In the genomic region with DNA sequence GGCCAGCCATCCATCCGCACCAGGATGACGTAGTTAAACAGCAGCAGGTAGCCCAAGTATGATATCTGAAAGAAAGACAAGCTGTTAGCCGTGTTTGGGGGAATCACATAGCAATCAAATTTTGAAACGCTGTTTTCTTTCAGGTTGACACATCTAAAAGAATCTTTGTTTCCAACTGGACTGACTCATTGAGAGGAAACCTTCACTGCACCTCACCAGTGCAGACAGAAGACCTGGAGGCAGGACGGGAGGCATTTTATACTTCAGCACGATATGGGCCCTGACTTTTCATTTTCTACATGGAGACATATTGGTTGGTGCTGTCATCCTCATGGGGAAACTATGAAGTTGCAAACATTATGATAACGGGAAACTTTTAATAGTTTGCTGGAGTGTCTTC, we compare ENCODE assay signal across 23 cellular contexts. TPM values are rescaled to one million over a fixed set of nuclear protein-coding genes. Genes with fewer than 3 reads are reported as not detected.
DNase-seq lines count a peak whose midpoint lies in the region; ATAC-seq, FAIRE-seq and TF ChIP-seq lines count a peak whose summit lies in the region.
"Had no signal": no experiment of that assay in that cellular context is flagged by ENCODE, and none has a peak within 500 bp of the region (broad histone marks: within the 10 kb centered on the region; RNA-seq: fewer than 3 reads in every experiment).

No MANE protein-coding gene starts in this region.

- H3K23ac ChIP-seq in trophoblast cell (ENCODE audit: low read length) = no peak overlapping the region

- H3K4me2 ChIP-seq in trophoblast cell (ENCODE audit: low read length) = no peak overlapping the region
- H3K4me2 ChIP-seq: BLaER1, GM23338 had no signal

- no peaks in the 10 kb centered on the region for H3K36me3 ChIP-seq in bronchial epithelial cell (ENCODE audit: control insufficient read depth, insufficient read depth, low read length)
- no peaks in the 10 kb centered on the region for H3K36me3 ChIP-seq in trophoblast cell (ENCODE audit: control insufficient read depth in 1 of 2, insufficient read depth in 2 of 2, low read length in 2 of 2)
- H3K36me3 ChIP-seq: BLaER1 had no signal

- no peak overlapping the region for H4K8ac ChIP-seq in trophoblast cell (ENCODE audit: low read depth, low read length)

- no peak overlapping the region for H2BK120ac ChIP-seq in trophoblast cell (ENCODE audit: insufficient read depth, low read length, poor library complexity)

- H3K18ac ChIP-seq in trophoblast cell (ENCODE audit: low read length) = no peak overlapping the region

- no peak overlapping the region for H3K27ac ChIP-seq in trophoblast cell (ENCODE audit: low read depth, low read length)
- H3K27ac ChIP-seq: 22Rv1, BLaER1, C4-2B had no signal

- FAIRE-seq in bronchial epithelial cell (lab: Jason Lieb, UNC) = peak; percentile 43
- FAIRE-seq: A204.1, GM12891, GM18507 had no signal

- no peak overlapping the region for H2AK5ac ChIP-seq in trophoblast cell (ENCODE audit: low read length)

- H2AFZ ChIP-seq in trophoblast cell (ENCODE audit: insufficient read depth, low read length, poor library complexity) = no peak overlapping the region

- no peak overlapping the region for H3K4ac ChIP-seq in trophoblast cell (ENCODE audit: low read depth, low read length)

- no peak for ATAC-seq in HG02981 (IDR thresholded peaks at IDR 0.05; ENCODE audit: unreplicated experiment)
- ATAC-seq: CD8-positive, alpha-beta T cell; HCT116 had no signal

- no peak overlapping the region for H2BK12ac ChIP-seq in trophoblast cell (ENCODE audit: low read length)

- peaks cover 11 to 12% of the 10 kb centered on the region in 2 experiments for H3K4me1 ChIP-seq in trophoblast cell (ENCODE audit: control insufficient read depth in 1 of 2, insufficient read depth in 2 of 2, low read length in 2 of 2)

- H3K4me3 ChIP-seq in bronchial epithelial cell (ENCODE audit: low read depth, low read length) (no peak overlapping the region), fibroblast of the aortic adventitia (ENCODE audit: low read depth, low read length) (no peak overlapping the region), trophoblast cell (ENCODE audit: low read depth, low read length) (no peak overlapping the region)
- H3K4me3 ChIP-seq: BLaER1, GM23338 had no signal

- H3K27me3 ChIP-seq in bronchial epithelial cell (ENCODE audit: control insufficient read depth, insufficient read depth, low read length) = no peaks in the 10 kb centered on the region
- no peaks in the 10 kb centered on the region for H3K27me3 ChIP-seq in trophoblast cell (ENCODE audit: insufficient read depth, low read length)
- H3K27me3 ChIP-seq: BLaER1 had no signal

- no peaks in the 10 kb centered on the region for H3K79me2 ChIP-seq in trophoblast cell (ENCODE audit: control insufficient read depth, insufficient read depth, low read length, poor library complexity)

- H3K9ac ChIP-seq in trophoblast cell (ENCODE audit: low read length) = no peak overlapping the region
- H3K9ac ChIP-seq: BLaER1 had no signal

- TF ChIP-seq CTCF in bronchial epithelial cell (IDR thresholded peaks at IDR 0.05; ENCODE audit: insufficient read depth, low read length, severe bottlenecking) (no peak), fibroblast of the aortic adventitia (IDR thresholded peaks at IDR 0.05; ENCODE audit: insufficient read depth, low read length) (no peak)

- H3K9me3 ChIP-seq in trophoblast cell (ENCODE audit: insufficient read depth, low read depth, low read length) = no peaks in the 10 kb centered on the region
- H3K9me3 ChIP-seq: BLaER1, Caco-2 had no signal

- H3K79me1 ChIP-seq in trophoblast cell (ENCODE audit: low read length) = peaks cover 8% of the 10 kb centered on the region

- H4K12ac ChIP-seq in trophoblast cell (ENCODE audit: low read depth, low read length) = no peak overlapping the region

- no peak overlapping the region for H4K91ac ChIP-seq in trophoblast cell (ENCODE audit: low read depth, low read length)

- no peak overlapping the region for H3K14ac ChIP-seq in trophoblast cell (ENCODE audit: low read length)

- no CpG with 5 or more reads among the region's 7 CpGs for WGBS in trophoblast cell (ENCODE audit: extremely low coverage, insufficient coverage, insufficient read length)

- no peak for TF ChIP-seq POLR2A in erythroblast (IDR thresholded peaks at IDR 0.05; ENCODE audit: low read length)

- DNase-seq in EH (ENCODE audit: low read depth) (peak; percentile 33), bronchial epithelial cell (ENCODE audit: low read depth) (no peak), fibroblast of the aortic adventitia (ENCODE audit: low read depth) (peak; percentile 21), trophoblast cell (peak; percentile 53 to 68), GDM1 (lab: John Stamatoyannopoulos, UW) (no peak), erythroblast (lab: John Stamatoyannopoulos, UW) (no peak)
- DNase-seq: Caco-2; CD4-positive, CD25-positive, alpha-beta regulatory T cell; CD8-positive, alpha-beta T cell; DMS153; DND-41; EL; GF-D8; H9 had no signal

- no peak overlapping the region for H2BK5ac ChIP-seq in trophoblast cell (ENCODE audit: low read depth, low read length, poor library complexity)

RNA-seq across cellular contexts. Expression of a gene that starts 44.2 kb away (rescaled TPM):
- 6.6 and 8.7 TPM in 2 replicates for total RNA-seq in bronchial epithelial cell
- total RNA-seq in fibroblast of the aortic adventitia (ENCODE audit: low replicate concordance) = 16.2 and 21.3 TPM in 2 replicates
- polyA plus RNA-seq in trophoblast cell (2013) = 33.5 and 34.1 TPM in 2 replicates

Comparison
In these comparisons a context has a peak if more than half of its experiments do, and no peak if none do; other contexts are left out.
1. DNase-seq: peak in EH (single experiment), fibroblast of the aortic adventitia (single experiment) and trophoblast cell (2 of 2); none in bronchial epithelial cell (single experiment), GDM1 (single experiment) and erythroblast (0 of 2).